37 cellular contexts compared by ENCODE assay signal in the genomic region with DNA sequence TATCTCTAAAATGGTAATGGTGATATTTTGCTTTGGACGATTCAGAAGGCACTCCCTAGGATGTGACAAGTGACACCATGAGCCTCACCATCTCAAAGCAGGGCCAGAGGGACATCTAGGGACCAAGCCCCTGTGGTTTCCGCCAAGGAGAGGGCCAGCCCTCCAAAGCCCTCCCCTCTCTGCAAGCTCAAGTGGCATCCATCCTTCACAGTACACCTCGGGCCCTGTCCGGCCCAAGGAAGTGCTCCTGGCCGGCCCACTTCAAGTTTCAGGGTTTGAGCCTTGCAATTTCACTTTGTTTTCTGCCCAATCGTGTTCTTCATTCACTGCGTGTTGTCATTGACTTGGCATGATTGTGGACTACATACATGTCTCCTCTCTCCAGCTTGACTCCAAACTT.
"Had no signal": no experiment of that assay in that cellular context is flagged by ENCODE, and none has a peak within 500 bp of the region (broad histone marks: within the 10 kb centered on the region; RNA-seq: fewer than 3 reads in every experiment).

No MANE protein-coding gene starts in this region.

- H3K36me3 Mint-ChIP-seq: activated CD4-positive, alpha-beta memory T cell treated with anti-CD3 and anti-CD28 coated beads for 36 hours; activated naive CD4-positive, alpha-beta T cell treated with anti-CD3 and anti-CD28 coated beads, Interleukin-2, amount 50 U/mL, for 72 hours; activated naive CD8-positive, alpha-beta T cell treated with anti-CD3 and anti-CD28 coated beads for 36 hours had no signal

- H3K4me3 ChIP-seq: adrenal gland, body of pancreas, breast epithelium had no signal

- H3K27me3 ChIP-seq: adrenal gland, body of pancreas, brain microvascular endothelial cell, breast epithelium had no signal

- H3K9me3 Mint-ChIP-seq: activated CD4-positive, alpha-beta memory T cell treated with anti-CD3 and anti-CD28 coated beads for 36 hours; activated CD4-positive, alpha-beta T cell treated with anti-CD3 and anti-CD28 coated beads, Interleukin-2, amount 10 ng/mL, durations not matched to agents 24 days and 14 days; activated CD8-positive, alpha-beta T cell treated with anti-CD3 and anti-CD28 coated beads for 36 hours; activated naive CD4-positive, alpha-beta T cell treated with anti-CD3 and anti-CD28 coated beads for 36 hours; activated naive CD4-positive, alpha-beta T cell treated with anti-CD3 and anti-CD28 coated beads, Interleukin-2, amount 50 U/mL, for 72 hours; activated naive CD8-positive, alpha-beta T cell treated with anti-CD3 and anti-CD28 coated beads for 36 hours; activated T-cell treated with anti-CD3 and anti-CD28 coated beads, Interleukin-2, amount 50 U/mL, for 4 hours; activated T-cell treated with anti-CD3 and anti-CD28 coated beads, Interleukin-2, amount 50 U/mL, for 72 hours; activated T-helper 1 cell treated with anti-CD3 and anti-CD28 coated beads, Interleukin-12 subunit alpha, Interleukin-12 subunit beta, Interleukin-2, Interleukin-4 antibody, amounts not matched to agents 30 ng/mL and 10 ng/mL and 1 ng/mL, durations not matched to agents 14 hours and 24 hours and 36 hours; activated T-helper 17 cell treated with anti-CD3 and anti-CD28 coated beads, Interleukin-2, amount 50 U/mL, for 72 hours; central memory CD8-positive, alpha-beta T cell; T-helper 1 cell treated with Interleukin-12 subunit alpha and Interleukin-12 subunit beta and Interleukin-4 antibody, amounts not matched to agents 30 μg/mL and 1 μg/mL, for 36 hours; T-helper 2 cell treated with Interferon-gamma antibody and Interleukin-4, amounts not matched to agents 5 μg/mL and 100 μg/mL, for 36 hours had no signal

- H3K4me3 Mint-ChIP-seq: activated B cell treated with CpG ODN at 0.5 μM for 24 hours; activated CD4-positive, alpha-beta memory T cell treated with anti-CD3 and anti-CD28 coated beads for 36 hours; activated CD4-positive, alpha-beta T cell treated with anti-CD3 and anti-CD28 coated beads, Interleukin-2, amount 10 ng/mL, durations not matched to agents 24 days and 14 days; activated CD8-positive, alpha-beta T cell treated with anti-CD3 and anti-CD28 coated beads for 36 hours; activated naive CD4-positive, alpha-beta T cell treated with anti-CD3 and anti-CD28 coated beads for 36 hours; activated naive CD8-positive, alpha-beta T cell treated with anti-CD3 and anti-CD28 coated beads for 36 hours; activated T-cell treated with anti-CD3 and anti-CD28 coated beads, Interleukin-2, amount 50 U/mL, for 4 hours; activated T-cell treated with anti-CD3 and anti-CD28 coated beads, Interleukin-2, amount 50 U/mL, for 72 hours; activated T-helper 1 cell treated with anti-CD3 and anti-CD28 coated beads, Interleukin-12 subunit alpha, Interleukin-12 subunit beta, Interleukin-2, Interleukin-4 antibody, amounts not matched to agents 30 ng/mL and 10 ng/mL and 1 ng/mL, durations not matched to agents 14 hours and 24 hours and 36 hours; activated T-helper 17 cell treated with anti-CD3 and anti-CD28 coated beads, Interleukin-2, amount 50 U/mL, for 72 hours; central memory CD8-positive, alpha-beta T cell; T-helper 1 cell treated with Interleukin-12 subunit alpha and Interleukin-12 subunit beta and Interleukin-4 antibody, amounts not matched to agents 30 μg/mL and 1 μg/mL, for 36 hours; T-helper 2 cell treated with Interferon-gamma antibody and Interleukin-4, amounts not matched to agents 5 μg/mL and 100 μg/mL, for 36 hours had no signal

- H3K27me3 Mint-ChIP-seq: activated B cell treated with CpG ODN at 0.5 μM for 24 hours; activated T-helper 17 cell treated with anti-CD3 and anti-CD28 coated beads, Interleukin-2, amount 50 U/mL, for 72 hours had no signal

- H3K4me1 ChIP-seq: adrenal gland, body of pancreas, breast epithelium had no signal

- DNase-seq: activated B cell treated with CpG ODN at 0.5 μM for 24 hours; activated CD4-positive, alpha-beta memory T cell treated with anti-CD3 and anti-CD28 coated beads for 36 hours; activated CD4-positive, alpha-beta T cell treated with anti-CD3 and anti-CD28 coated beads for 4 hours; activated CD4-positive, alpha-beta T cell treated with anti-CD3 and anti-CD28 coated beads, Interleukin-2, amount 10 ng/mL, durations not matched to agents 24 days and 14 days; activated CD4-positive, alpha-beta T cell treated with anti-CD3 and anti-CD28 coated beads, Interleukin-2, amount 50 U/mL, for 1 hour; activated CD4-positive, alpha-beta T cell treated with anti-CD3 and anti-CD28 coated beads, Interleukin-2, amount 50 U/mL, for 4 hours; activated CD4-positive, CD25-positive, alpha-beta regulatory T cell treated with anti-CD3 and anti-CD28 coated beads, Interleukin-2, amount 50 U/mL, for 72 hours; activated CD8-positive, alpha-beta memory T cell treated with anti-CD3 and anti-CD28 coated beads, Interleukin-2, amount 50 U/mL, for 4 hours; activated CD8-positive, alpha-beta T cell treated with anti-CD3 and anti-CD28 coated beads for 36 hours; activated gamma-delta T cell treated with Interleukin-2 at 50 U/mL for 16 hours; activated naive CD4-positive, alpha-beta T cell; activated naive CD4-positive, alpha-beta T cell treated with anti-CD3 and anti-CD28 coated beads for 36 hours; activated naive CD4-positive, alpha-beta T cell treated with anti-CD3 and anti-CD28 coated beads, Interleukin-2, amount 50 U/mL, for 16 hours; activated naive CD8-positive, alpha-beta T cell treated with anti-CD3 and anti-CD28 coated beads for 36 hours; activated T-cell treated with anti-CD3 and anti-CD28 coated beads for 4 hours; activated T-cell treated with anti-CD3 and anti-CD28 coated beads, Interleukin-2, amount 50 U/mL, for 1 hour; activated T-cell treated with anti-CD3 and anti-CD28 coated beads, Interleukin-2, amount 50 U/mL, for 4 hours; activated T-cell treated with anti-CD3 and anti-CD28 coated beads, Interleukin-2, amount 50 U/mL, for 72 hours; adrenal gland; amniotic stem cell; aorta; body of pancreas; brain microvascular endothelial cell; caudate nucleus; cerebellar nuclear complex; SW 1271; T-helper 1 cell; T-helper 2 cell; T-helper 9 cell had no signal

- ATAC-seq: activated CD8-positive, alpha-beta T cell treated with anti-CD3 and anti-CD28 coated beads for 36 hours; activated naive CD4-positive, alpha-beta T cell treated with anti-CD3 and anti-CD28 coated beads, Interleukin-2, amount 50 U/mL, for 72 hours; activated T-cell treated with anti-CD3 and anti-CD28 coated beads, Interleukin-2, amount 50 U/mL, for 4 hours; activated T-cell treated with anti-CD3 and anti-CD28 coated beads, Interleukin-2, amount 50 U/mL, for 72 hours; activated T-helper 17 cell treated with anti-CD3 and anti-CD28 coated beads, Interleukin-2, amount 50 U/mL, for 72 hours; body of pancreas had no signal

- H3K9me3 ChIP-seq: adrenal gland, body of pancreas, breast epithelium had no signal

- H3K27ac ChIP-seq: adrenal gland, body of pancreas, brain microvascular endothelial cell, breast epithelium, VCaP had no signal

- H3K36me3 ChIP-seq: adrenal gland, brain microvascular endothelial cell, breast epithelium had no signal

- H3K4me1 Mint-ChIP-seq: activated B cell treated with CpG ODN at 0.5 μM for 24 hours; activated CD4-positive, alpha-beta T cell treated with anti-CD3 and anti-CD28 coated beads, Interleukin-2, amount 10 ng/mL, durations not matched to agents 24 days and 14 days; activated T-helper 17 cell treated with anti-CD3 and anti-CD28 coated beads, Interleukin-2, amount 50 U/mL, for 72 hours; central memory CD8-positive, alpha-beta T cell had no signal

- H3K27ac Mint-ChIP-seq: activated B cell treated with CpG ODN at 0.5 μM for 24 hours; activated CD4-positive, alpha-beta memory T cell treated with anti-CD3 and anti-CD28 coated beads for 36 hours; activated CD4-positive, alpha-beta T cell treated with anti-CD3 and anti-CD28 coated beads, Interleukin-2, amount 10 ng/mL, durations not matched to agents 24 days and 14 days; activated CD8-positive, alpha-beta T cell treated with anti-CD3 and anti-CD28 coated beads for 36 hours; activated naive CD4-positive, alpha-beta T cell treated with anti-CD3 and anti-CD28 coated beads for 36 hours; activated naive CD4-positive, alpha-beta T cell treated with anti-CD3 and anti-CD28 coated beads, Interleukin-2, amount 50 U/mL, for 72 hours; activated naive CD8-positive, alpha-beta T cell treated with anti-CD3 and anti-CD28 coated beads for 36 hours; activated T-cell treated with anti-CD3 and anti-CD28 coated beads, Interleukin-2, amount 50 U/mL, for 72 hours; activated T-helper 1 cell treated with anti-CD3 and anti-CD28 coated beads, Interleukin-12 subunit alpha, Interleukin-12 subunit beta, Interleukin-2, Interleukin-4 antibody, amounts not matched to agents 30 ng/mL and 10 ng/mL and 1 ng/mL, durations not matched to agents 14 hours and 24 hours and 36 hours; activated T-helper 17 cell treated with anti-CD3 and anti-CD28 coated beads, Interleukin-2, amount 50 U/mL, for 72 hours; T-helper 1 cell treated with Interleukin-12 subunit alpha and Interleukin-12 subunit beta and Interleukin-4 antibody, amounts not matched to agents 30 μg/mL and 1 μg/mL, for 36 hours; T-helper 2 cell treated with Interferon-gamma antibody and Interleukin-4, amounts not matched to agents 5 μg/mL and 100 μg/mL, for 36 hours had no signal
